Comparison of ENCODE assay signal across 17 cellular contexts in the genomic region with DNA sequence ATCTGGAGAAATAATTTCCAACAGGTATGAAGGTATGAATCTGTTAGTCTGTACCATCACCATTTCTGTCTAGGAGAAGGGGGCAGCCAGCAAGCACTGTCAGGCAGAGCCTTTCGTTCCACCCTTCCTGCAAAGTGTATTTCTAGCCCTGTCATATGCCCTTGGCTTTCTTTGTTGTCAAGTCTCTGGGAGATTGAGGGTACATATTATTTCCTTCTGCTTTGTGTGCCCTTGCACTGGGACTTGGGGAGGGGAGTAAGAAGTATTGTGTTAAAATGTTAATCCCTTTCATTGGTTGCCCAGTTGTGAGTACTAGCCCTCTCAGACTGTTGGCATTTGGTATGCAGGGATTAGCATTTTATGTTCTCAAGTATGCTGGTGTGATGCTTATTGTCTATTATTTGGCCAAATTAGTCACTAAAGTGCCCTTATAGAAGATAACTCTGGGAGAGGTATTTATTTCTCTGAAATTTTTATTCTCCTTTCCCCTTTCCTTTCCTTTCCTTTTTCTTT.
"Had no signal": no experiment of that assay in that cellular context is flagged by ENCODE, and none has a peak within 500 bp of the region (broad histone marks: within the 10 kb centered on the region; RNA-seq: fewer than 3 reads in every experiment).

No MANE protein-coding gene starts in this region.

- H3K27me3 Mint-ChIP-seq: activated naive CD4-positive, alpha-beta T cell treated with anti-CD3 and anti-CD28 coated beads, Interleukin-2, amount 10 ng/mL, durations not matched to agents 7 days and 5 days; memory B cell; stimulated activated naive CD8-positive, alpha-beta T cell treated with anti-CD3 and anti-CD28 coated beads, Interleukin-15, Interleukin-2, amounts not matched to agents 100 ng/mL and 50 ng/mL, for 24 hours; type B pancreatic cell had no signal

- H3K27ac Mint-ChIP-seq: activated naive CD4-positive, alpha-beta T cell treated with anti-CD3 and anti-CD28 coated beads, Interleukin-2, amount 10 ng/mL, durations not matched to agents 7 days and 5 days; activated T-helper 2 cell treated with anti-CD3 and anti-CD28 coated beads, Interferon-gamma antibody, Interleukin-2, Interleukin-4, amounts not matched to agents 10 μg/mL and 5 μg/mL and 100 μg/mL, durations not matched to agents 14 hours and 24 hours and 36 hours; natural killer cell; type B pancreatic cell had no signal

- H3K4me3 ChIP-seq: adrenal gland, colonic mucosa, esophagus muscularis mucosa, smooth muscle cell had no signal

- ATAC-seq: left lobe of liver, natural killer cell, right cardiac atrium had no signal

- H3K4me3 Mint-ChIP-seq: activated naive CD4-positive, alpha-beta T cell treated with anti-CD3 and anti-CD28 coated beads, Interleukin-2, amount 10 ng/mL, durations not matched to agents 7 days and 5 days; memory B cell; natural killer cell; stimulated activated naive CD8-positive, alpha-beta T cell treated with anti-CD3 and anti-CD28 coated beads, Interleukin-15, Interleukin-2, amounts not matched to agents 100 ng/mL and 50 ng/mL, for 24 hours; type B pancreatic cell had no signal

- H3K9me3 Mint-ChIP-seq: activated naive CD4-positive, alpha-beta T cell treated with anti-CD3 and anti-CD28 coated beads, Interleukin-2, amount 10 ng/mL, durations not matched to agents 7 days and 5 days; activated T-helper 2 cell treated with anti-CD3 and anti-CD28 coated beads, Interferon-gamma antibody, Interleukin-2, Interleukin-4, amounts not matched to agents 10 μg/mL and 5 μg/mL and 100 μg/mL, durations not matched to agents 14 hours and 24 hours and 36 hours; memory B cell; natural killer cell; stimulated activated naive CD8-positive, alpha-beta T cell treated with anti-CD3 and anti-CD28 coated beads, Interleukin-15, Interleukin-2, amounts not matched to agents 100 ng/mL and 50 ng/mL, for 24 hours; type B pancreatic cell had no signal

- DNase-seq: activated CD4-positive, alpha-beta T cell treated with anti-CD3 and anti-CD28 coated beads, Interleukin-2, amount 50 U/mL, for 4 hours; activated CD4-positive, CD25-positive, alpha-beta regulatory T cell treated with anti-CD3 and anti-CD28 coated beads, Interleukin-2, amount 50 U/mL, for 72 hours; activated naive CD4-positive, alpha-beta T cell treated with anti-CD3 and anti-CD28 coated beads, Interleukin-2, amount 10 ng/mL, durations not matched to agents 7 days and 5 days; activated T-cell treated with anti-CD3 and anti-CD28 coated beads, Interleukin-2, amount 50 U/mL, for 1 hour; caudate nucleus; colonic mucosa; natural killer cell; nucleus accumbens; right cardiac atrium had no signal

- H3K4me1 Mint-ChIP-seq: activated naive CD4-positive, alpha-beta T cell treated with anti-CD3 and anti-CD28 coated beads, Interleukin-2, amount 10 ng/mL, durations not matched to agents 7 days and 5 days had no signal
